Comparison of ENCODE assay signal across 9 cellular contexts in genomic region chr19:41541990-41542584, GRCh38. TPM values are rescaled to one million over a fixed set of nuclear protein-coding genes. Genes with fewer than 3 reads are reported as not detected.
DNase-seq lines count a peak whose midpoint lies in the region; ATAC-seq and TF ChIP-seq lines count a peak whose summit lies in the region.
"Had no signal": no experiment of that assay in that cellular context is flagged by ENCODE, and none has a peak within 500 bp of the region (broad histone marks: within the 10 kb centered on the region; RNA-seq: fewer than 3 reads in every experiment).

No MANE protein-coding gene starts in this region.

- no peak for ATAC-seq in HG02571 (IDR thresholded peaks at IDR 0.05; ENCODE audit: unreplicated experiment)
- no peak for ATAC-seq in HG03196 (IDR thresholded peaks at IDR 0.05; ENCODE audit: unreplicated experiment)

- H3K4me3 ChIP-seq in WERI-Rb-1 (ENCODE audit: low read depth, low read length), result no peak overlapping the region
- no peak overlapping the region for H3K4me3 ChIP-seq in cardiac fibroblast (replicated peaks in 1 of 2; ENCODE audit: low read depth in 2 of 2, low read length in 2 of 2)
- H3K4me3 ChIP-seq: suprapubic skin had no signal

- no peaks in the 10 kb centered on the region for H3K36me3 ChIP-seq in WERI-Rb-1
- H3K36me3 ChIP-seq: suprapubic skin had no signal

- H3K27ac ChIP-seq in WERI-Rb-1, result no peak overlapping the region
- H3K27ac ChIP-seq: suprapubic skin had no signal

- DNase-seq in COR-L47 (lab: John Stamatoyannopoulos, UW) (peak; percentile 25), KG1 (lab: John Stamatoyannopoulos, UW) (peak; percentile 38), WERI-Rb-1 (peak; percentile 58), cardiac fibroblast (ENCODE audit: low read depth in 2 of 2) (peak; percentile 54 to 59), lung microvascular endothelial cell (ENCODE audit: low read depth in 2 of 2) (peak; percentile 75 to 81)
- peak; percentile 38 to 72 (median 64) for DNase-seq in stimulated activated naive CD4-positive, alpha-beta T cell (lab: John Stamatoyannopoulos, UW)

- H3K9me3 ChIP-seq in WERI-Rb-1 (ENCODE audit: severe bottlenecking), result peaks cover 3% of the 10 kb centered on the region
- H3K9me3 ChIP-seq: suprapubic skin had no signal

- no peaks in the 10 kb centered on the region for H3K27me3 ChIP-seq in WERI-Rb-1 (ENCODE audit: insufficient read depth, low read depth, severe bottlenecking)

- TF ChIP-seq CTCF in WERI-Rb-1 (IDR thresholded peaks at IDR 0.05; ENCODE audit: low read depth, low read length) (peak; percentile 47), cardiac fibroblast (IDR thresholded peaks at IDR 0.05; ENCODE audit: low read depth, low read length) (peak; percentile 67)

RNA-seq across cellular contexts. Expression of gene CEACAM21, which starts 33.9 kb away (rescaled TPM):
- total RNA-seq in lung microvascular endothelial cell, result 6.8 and 10.7 TPM in 2 replicates

Comparison
In these comparisons a context has a peak if more than half of its experiments do, and no peak if none do; other contexts are left out.
1. DNase-seq: peak in every context shown above with its lines; median percentile 78 in lung microvascular endothelial cell; 64 in stimulated activated naive CD4-positive, alpha-beta T cell; 58 in WERI-Rb-1; 56 in cardiac fibroblast; 38 in KG1; 25 in COR-L47.